1 cellular context compared by ENCODE assay signal in genomic region chr15:78149805-78150751, GRCh38.
A peak's percentile ranks its signal among the peaks of the same experiment; 100 is the strongest.
TF ChIP-seq lines count a peak whose summit lies in the region.

No MANE protein-coding gene starts in this region.

TF ChIP-seq in HepG2, 621 proteins besides CTCF, POLR2A, EP300 and RAD21 (continues in another document):
- TF ChIP-seq RFX1 (IDR thresholded peaks at IDR 0.05): no peak
- TF ChIP-seq, protein P1, sequence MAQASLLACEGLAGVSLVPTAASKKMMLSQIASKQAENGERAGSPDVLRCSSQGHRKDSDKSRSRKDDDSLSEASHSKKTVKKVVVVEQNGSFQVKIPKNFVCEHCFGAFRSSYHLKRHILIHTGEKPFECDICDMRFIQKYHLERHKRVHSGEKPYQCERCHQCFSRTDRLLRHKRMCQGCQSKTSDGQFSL (CRISPR knock-in tag; IDR thresholded peaks at IDR 0.05): no peak
- TF ChIP-seq ZNF619 (CRISPR knock-in tag; IDR thresholded peaks at IDR 0.05): no peak
- TF ChIP-seq ATF3 (CRISPR knock-in tag; IDR thresholded peaks at IDR 0.05): no peak
- TF ChIP-seq ZSCAN30 (CRISPR knock-in tag; IDR thresholded peaks at IDR 0.05): no peak
- no peak for TF ChIP-seq SALL1 (CRISPR knock-in tag; IDR thresholded peaks at IDR 0.05)
- TF ChIP-seq, protein P2, sequence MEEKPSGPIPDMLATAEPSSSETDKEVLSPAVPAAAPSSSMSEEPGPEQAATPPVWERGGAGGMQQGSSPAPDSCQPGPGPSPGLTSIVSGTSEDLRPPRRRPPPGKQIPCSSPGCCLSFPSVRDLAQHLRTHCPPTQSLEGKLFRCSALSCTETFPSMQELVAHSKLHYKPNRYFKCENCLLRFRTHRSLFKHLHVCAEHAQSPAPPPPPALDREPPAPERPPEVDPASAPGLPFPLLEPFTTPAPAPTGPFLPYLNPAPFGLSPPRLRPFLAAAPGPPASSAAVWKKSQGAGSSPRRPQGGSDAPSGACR (CRISPR knock-in tag; IDR thresholded peaks at IDR 0.05): 0 out of 2 replicates have a peak, but pooled peaks have one; percentile 31
- TF ChIP-seq KLF6 (CRISPR knock-in tag; IDR thresholded peaks at IDR 0.05): no peak
- peak in 1 of 2 experiments; percentile 45; a peak in 1 of 4 replicates for TF ChIP-seq KLF16 (CRISPR knock-in tag; IDR thresholded peaks at IDR 0.05)
- no peak for TF ChIP-seq ZKSCAN8 (CRISPR knock-in tag; IDR thresholded peaks at IDR 0.05; ENCODE audit: borderline replicate concordance)
- TF ChIP-seq ZNF510 (CRISPR knock-in tag; IDR thresholded peaks at IDR 0.05; ENCODE audit: low read depth): no peak
- TF ChIP-seq MAZ (IDR thresholded peaks at IDR 0.05; ENCODE audit: borderline replicate concordance, low read depth, low read length): no peak
- TF ChIP-seq MAZ (CRISPR knock-in tag; IDR thresholded peaks at IDR 0.05; ENCODE audit: low read depth): 0 out of 2 replicates have a peak, but pooled peaks have one; percentile 5
- TF ChIP-seq CCDC6 (CRISPR knock-in tag; IDR thresholded peaks at IDR 0.05): no peak
- no peak for TF ChIP-seq ZNF343 (CRISPR knock-in tag; IDR thresholded peaks at IDR 0.05)
- TF ChIP-seq HNRNPLL (IDR thresholded peaks at IDR 0.05; ENCODE audit: low read depth, low read length, poor library complexity, severe bottlenecking): peak; percentile 70
- TF ChIP-seq HBP1 (CRISPR knock-in tag; IDR thresholded peaks at IDR 0.05; ENCODE audit: low read depth): no peak
- TF ChIP-seq ZBTB34 (CRISPR knock-in tag; IDR thresholded peaks at IDR 0.05): no peak
- TF ChIP-seq, protein P3, sequence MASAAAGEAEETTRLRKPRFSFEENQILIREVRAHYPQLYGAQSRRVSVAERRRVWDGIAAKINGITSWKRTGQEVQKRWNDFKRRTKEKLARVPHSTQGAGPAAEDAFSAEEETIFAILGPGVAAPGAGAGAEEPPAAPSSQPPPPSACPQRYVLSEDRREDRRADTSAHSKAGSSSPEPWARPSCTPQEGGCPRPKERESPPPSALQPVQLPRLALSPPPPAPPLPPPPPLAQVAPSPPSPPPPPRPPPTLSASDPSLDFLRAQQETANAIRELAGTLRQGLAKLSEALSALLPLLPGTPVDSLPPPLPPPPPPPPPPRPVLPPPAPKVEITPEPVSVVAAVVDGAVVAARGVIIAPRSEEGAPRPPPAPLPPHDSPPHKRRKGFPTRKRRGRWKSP (CRISPR knock-in tag; IDR thresholded peaks at IDR 0.05): 0 out of 2 replicates have a peak, but pooled peaks have one; percentile 25
- TF ChIP-seq TGIF2 (CRISPR knock-in tag; IDR thresholded peaks at IDR 0.05): no peak
- no peak for TF ChIP-seq LCORL (IDR thresholded peaks at IDR 0.05)
- 0 out of 2 replicates have a peak, but pooled peaks have one; percentile 43 for TF ChIP-seq LCORL (CRISPR knock-in tag; IDR thresholded peaks at IDR 0.05)
- TF ChIP-seq PCBP2 (optimal IDR thresholded peaks at IDR 0.05; ENCODE audit: low read depth, low read length, poor library complexity, severe bottlenecking): no peak
- TF ChIP-seq, protein P4, sequence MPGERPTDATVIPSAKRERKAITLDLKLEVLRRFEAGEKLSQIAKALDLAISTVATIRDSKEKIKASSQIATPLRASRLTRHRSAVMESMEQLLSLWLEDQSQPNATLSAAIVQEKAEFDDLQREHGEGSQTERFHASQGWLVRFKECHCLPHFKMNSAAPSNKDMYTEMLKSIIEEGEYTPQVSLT (CRISPR knock-in tag; IDR thresholded peaks at IDR 0.05; ENCODE audit: borderline replicate concordance, low read depth): no peak
- no peak for TF ChIP-seq PHF21A (CRISPR knock-in tag; IDR thresholded peaks at IDR 0.05)
- no peak for TF ChIP-seq NFKB2 (CRISPR knock-in tag; IDR thresholded peaks at IDR 0.05; ENCODE audit: borderline replicate concordance)
- TF ChIP-seq ZNF350 (CRISPR knock-in tag; IDR thresholded peaks at IDR 0.05; ENCODE audit: borderline replicate concordance, low read depth): 0 out of 2 replicates have a peak, but pooled peaks have one; percentile 5
- TF ChIP-seq FOXC1 (CRISPR knock-in tag; IDR thresholded peaks at IDR 0.05; ENCODE audit: borderline replicate concordance): peak; percentile 59; the same call in 1 of the 2 replicates
- no peak for TF ChIP-seq SOX6 (IDR thresholded peaks at IDR 0.05)
- no peak for TF ChIP-seq SOX6 (CRISPR knock-in tag; IDR thresholded peaks at IDR 0.05)
- no peak for TF ChIP-seq ZNF326 (CRISPR knock-in tag; IDR thresholded peaks at IDR 0.05; ENCODE audit: borderline replicate concordance)
- TF ChIP-seq DZIP1 (CRISPR knock-in tag; IDR thresholded peaks at IDR 0.05): no peak
- TF ChIP-seq, protein P5, sequence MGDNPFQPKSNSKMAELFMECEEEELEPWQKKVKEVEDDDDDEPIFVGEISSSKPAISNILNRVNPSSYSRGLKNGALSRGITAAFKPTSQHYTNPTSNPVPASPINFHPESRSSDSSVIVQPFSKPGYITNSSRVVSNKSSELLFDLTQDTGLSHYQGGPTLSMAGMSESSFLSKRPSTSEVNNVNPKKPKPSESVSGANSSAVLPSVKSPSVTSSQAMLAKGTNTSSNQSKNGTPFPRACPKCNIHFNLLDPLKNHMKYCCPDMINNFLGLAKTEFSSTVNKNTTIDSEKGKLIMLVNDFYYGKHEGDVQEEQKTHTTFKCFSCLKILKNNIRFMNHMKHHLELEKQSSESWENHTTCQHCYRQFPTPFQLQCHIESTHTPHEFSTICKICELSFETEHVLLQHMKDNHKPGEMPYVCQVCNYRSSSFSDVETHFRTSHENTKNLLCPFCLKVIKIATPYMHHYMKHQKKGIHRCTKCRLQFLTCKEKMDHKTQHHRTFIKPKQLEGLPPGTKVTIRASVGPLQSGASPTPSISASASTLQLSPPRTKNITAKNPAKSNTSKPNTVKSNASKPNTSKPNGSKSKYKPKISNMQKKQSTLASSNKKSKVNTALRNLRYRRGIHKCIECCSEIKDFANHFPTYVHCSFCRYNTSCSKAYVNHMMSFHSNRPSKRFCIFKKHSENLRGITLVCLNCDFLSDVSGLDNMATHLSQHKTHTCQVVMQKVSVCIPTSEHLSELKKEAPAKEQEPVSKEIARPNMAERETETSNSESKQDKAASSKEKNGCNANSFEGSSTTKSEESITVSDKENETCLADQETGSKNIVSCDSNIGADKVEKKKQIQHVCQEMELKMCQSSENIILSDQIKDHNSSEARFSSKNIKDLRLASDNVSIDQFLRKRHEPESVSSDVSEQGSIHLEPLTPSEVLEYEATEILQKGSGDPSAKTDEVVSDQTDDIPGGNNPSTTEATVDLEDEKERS (CRISPR knock-in tag; IDR thresholded peaks at IDR 0.05): no peak
- TF ChIP-seq MTF2 (CRISPR knock-in tag; IDR thresholded peaks at IDR 0.05; ENCODE audit: borderline replicate concordance): peak; percentile 31; the same call in 1 of the 2 replicates
- TF ChIP-seq GZF1 (CRISPR knock-in tag; IDR thresholded peaks at IDR 0.05): no peak
- TF ChIP-seq, protein P6, sequence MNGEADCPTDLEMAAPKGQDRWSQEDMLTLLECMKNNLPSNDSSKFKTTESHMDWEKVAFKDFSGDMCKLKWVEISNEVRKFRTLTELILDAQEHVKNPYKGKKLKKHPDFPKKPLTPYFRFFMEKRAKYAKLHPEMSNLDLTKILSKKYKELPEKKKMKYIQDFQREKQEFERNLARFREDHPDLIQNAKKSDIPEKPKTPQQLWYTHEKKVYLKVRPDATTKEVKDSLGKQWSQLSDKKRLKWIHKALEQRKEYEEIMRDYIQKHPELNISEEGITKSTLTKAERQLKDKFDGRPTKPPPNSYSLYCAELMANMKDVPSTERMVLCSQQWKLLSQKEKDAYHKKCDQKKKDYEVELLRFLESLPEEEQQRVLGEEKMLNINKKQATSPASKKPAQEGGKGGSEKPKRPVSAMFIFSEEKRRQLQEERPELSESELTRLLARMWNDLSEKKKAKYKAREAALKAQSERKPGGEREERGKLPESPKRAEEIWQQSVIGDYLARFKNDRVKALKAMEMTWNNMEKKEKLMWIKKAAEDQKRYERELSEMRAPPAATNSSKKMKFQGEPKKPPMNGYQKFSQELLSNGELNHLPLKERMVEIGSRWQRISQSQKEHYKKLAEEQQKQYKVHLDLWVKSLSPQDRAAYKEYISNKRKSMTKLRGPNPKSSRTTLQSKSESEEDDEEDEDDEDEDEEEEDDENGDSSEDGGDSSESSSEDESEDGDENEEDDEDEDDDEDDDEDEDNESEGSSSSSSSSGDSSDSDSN (CRISPR knock-in tag; IDR thresholded peaks at IDR 0.05): peak; percentile 53; the same call in 1 of the 2 replicates
- no peak for TF ChIP-seq SKI (IDR thresholded peaks at IDR 0.05; ENCODE audit: partially characterized antibody)
- TF ChIP-seq, protein P7, sequence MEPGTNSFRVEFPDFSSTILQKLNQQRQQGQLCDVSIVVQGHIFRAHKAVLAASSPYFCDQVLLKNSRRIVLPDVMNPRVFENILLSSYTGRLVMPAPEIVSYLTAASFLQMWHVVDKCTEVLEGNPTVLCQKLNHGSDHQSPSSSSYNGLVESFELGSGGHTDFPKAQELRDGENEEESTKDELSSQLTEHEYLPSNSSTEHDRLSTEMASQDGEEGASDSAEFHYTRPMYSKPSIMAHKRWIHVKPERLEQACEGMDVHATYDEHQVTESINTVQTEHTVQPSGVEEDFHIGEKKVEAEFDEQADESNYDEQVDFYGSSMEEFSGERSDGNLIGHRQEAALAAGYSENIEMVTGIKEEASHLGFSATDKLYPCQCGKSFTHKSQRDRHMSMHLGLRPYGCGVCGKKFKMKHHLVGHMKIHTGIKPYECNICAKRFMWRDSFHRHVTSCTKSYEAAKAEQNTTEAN (CRISPR knock-in tag; conservative IDR thresholded peaks at IDR 0.05): no peak
- 0 out of 2 replicates have a peak, but pooled peaks have one; percentile 10 for TF ChIP-seq ZNF331 (CRISPR knock-in tag; IDR thresholded peaks at IDR 0.05)
- TF ChIP-seq PAX8 (CRISPR knock-in tag; IDR thresholded peaks at IDR 0.05; ENCODE audit: borderline replicate concordance): 0 out of 2 replicates have a peak, but pooled peaks have one; percentile 56
- TF ChIP-seq ZNF563 (CRISPR knock-in tag; IDR thresholded peaks at IDR 0.05): 0 out of 2 replicates have a peak, but pooled peaks have one; percentile 22
- 0 out of 2 replicates have a peak, but pooled peaks have one; percentile 6 for TF ChIP-seq ZSCAN31 (CRISPR knock-in tag; IDR thresholded peaks at IDR 0.05; ENCODE audit: low read depth)
- no peak for TF ChIP-seq ESRRA (CRISPR knock-in tag; IDR thresholded peaks at IDR 0.05; ENCODE audit: low read depth)
- peak; percentile 41; the same call in 1 of the 2 replicates for TF ChIP-seq TBX2 (CRISPR knock-in tag; IDR thresholded peaks at IDR 0.05; ENCODE audit: borderline replicate concordance)
- TF ChIP-seq, protein P8, sequence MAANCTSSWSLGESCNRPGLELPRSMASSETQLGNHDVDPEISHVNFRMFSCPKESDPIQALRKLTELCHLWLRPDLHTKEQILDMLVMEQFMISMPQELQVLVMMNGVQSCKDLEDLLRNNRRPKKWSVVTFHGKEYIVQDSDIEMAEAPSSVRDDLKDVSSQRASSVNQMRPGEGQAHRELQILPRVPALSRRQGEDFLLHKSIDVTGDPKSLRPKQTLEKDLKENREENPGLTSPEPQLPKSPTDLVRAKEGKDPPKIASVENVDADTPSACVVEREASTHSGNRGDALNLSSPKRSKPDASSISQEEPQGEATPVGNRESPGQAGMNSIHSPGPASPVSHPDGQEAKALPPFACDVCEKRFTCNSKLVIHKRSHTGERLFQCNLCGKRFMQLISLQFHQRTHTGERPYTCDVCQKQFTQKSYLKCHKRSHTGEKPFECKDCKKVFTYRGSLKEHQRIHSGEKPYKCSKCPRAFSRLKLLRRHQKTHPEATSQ (CRISPR knock-in tag; IDR thresholded peaks at IDR 0.05; ENCODE audit: borderline replicate concordance): no peak
- no peak for TF ChIP-seq ZNF550 (CRISPR knock-in tag; IDR thresholded peaks at IDR 0.05; ENCODE audit: borderline replicate concordance)
- no peak for TF ChIP-seq SP2 (CRISPR knock-in tag; IDR thresholded peaks at IDR 0.05)
- TF ChIP-seq GFI1 (CRISPR knock-in tag; IDR thresholded peaks at IDR 0.05; ENCODE audit: borderline replicate concordance): no peak
- 0 out of 2 replicates have a peak, but pooled peaks have one; percentile 12 for TF ChIP-seq ELF1 (CRISPR knock-in tag; IDR thresholded peaks at IDR 0.05)
- TF ChIP-seq TBX3 (IDR thresholded peaks at IDR 0.05; ENCODE audit: borderline replicate concordance): no peak
- no peak for TF ChIP-seq FOXJ3 (CRISPR knock-in tag; IDR thresholded peaks at IDR 0.05; ENCODE audit: borderline replicate concordance)
- 0 out of 2 replicates have a peak, but pooled peaks have one; percentile 25 for TF ChIP-seq ZNF709 (CRISPR knock-in tag; IDR thresholded peaks at IDR 0.05)
